ENCODE assay signal across 8 cellular contexts in the genomic region with DNA sequence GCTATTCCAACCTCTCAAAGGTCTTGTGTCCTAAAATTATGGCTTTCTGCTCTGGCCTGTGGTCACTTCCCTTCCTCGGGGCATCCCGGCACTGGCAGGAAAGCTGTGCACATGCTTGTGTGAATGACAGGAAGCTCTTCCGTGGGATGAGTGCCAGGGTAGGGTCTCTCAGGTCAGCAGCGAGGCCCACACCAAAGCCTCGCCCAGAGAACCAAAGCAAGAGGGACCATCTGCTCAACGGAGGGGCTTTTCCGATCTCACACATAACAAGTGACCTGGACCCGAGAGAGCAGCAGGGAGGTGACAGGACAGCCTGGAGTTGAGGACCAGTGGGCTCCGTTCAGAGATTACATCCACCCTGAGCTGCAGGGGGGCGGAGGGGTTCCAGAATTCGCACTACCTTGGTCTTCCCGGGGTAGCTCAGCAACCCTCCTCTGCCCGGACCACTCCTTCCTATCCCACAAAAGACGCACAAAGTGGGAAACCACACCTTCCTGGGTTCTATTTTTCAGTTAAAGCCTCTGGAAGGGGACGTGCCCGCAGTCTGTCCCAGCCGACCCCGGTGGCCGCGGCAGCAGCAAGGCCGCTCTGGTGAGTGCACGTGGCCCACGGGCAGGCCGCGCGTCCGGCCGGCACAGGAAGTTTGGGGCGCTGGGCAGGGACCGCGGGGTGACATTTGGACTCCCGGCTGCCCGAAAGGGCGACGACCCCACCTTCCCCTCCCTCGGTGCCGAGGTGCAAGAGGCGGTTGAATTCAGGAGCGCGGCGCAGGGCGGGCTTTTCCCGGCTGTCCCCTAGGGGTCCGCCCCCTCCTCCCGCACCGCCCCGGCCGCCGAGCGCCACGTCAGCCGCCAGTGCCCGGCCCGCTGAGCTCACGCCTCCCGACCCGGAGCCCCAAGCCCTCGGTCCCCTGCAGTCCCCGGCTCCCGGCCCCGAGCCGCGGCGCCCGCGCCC. TPM values are rescaled to one million over a fixed set of nuclear protein-coding genes. Genes with fewer than 3 reads are reported as not detected.
DNase-seq lines count a peak whose midpoint lies in the region; ATAC-seq and TF ChIP-seq lines count a peak whose summit lies in the region.

No MANE protein-coding gene starts in this region.

- no peak overlapping the region for H3K27ac ChIP-seq in rectal smooth muscle tissue (ENCODE audit: low read depth, low read length)

- DNase-seq in AG08395 (ENCODE audit: low spot score): peak; percentile 61
- peak; percentile 67 for DNase-seq in RKO (ENCODE audit: low spot score)
- peak; percentile 17 for DNase-seq in activated naive CD8-positive, alpha-beta T cell treated with anti-CD3 and anti-CD28 coated beads, Interleukin-2, amount 50 U/mL, for 16 hours (ENCODE audit: low read depth, low spot score)
- peak; percentile 81 for DNase-seq in left ventricle myocardium superior

- H3K4me1 ChIP-seq in rectal smooth muscle tissue (ENCODE audit: control insufficient read depth, insufficient read depth, low read length): peaks cover 2% of the 10 kb centered on the region

- H3K9ac ChIP-seq in rectal smooth muscle tissue (ENCODE audit: low read length): peak overlapping the region; percentile 13

- peak overlapping the region; percentile 67 for H3K4me3 ChIP-seq in rectal smooth muscle tissue (ENCODE audit: low read length)

- H3K36me3 ChIP-seq in rectal smooth muscle tissue (ENCODE audit: control insufficient read depth, insufficient read depth, low read length): no peaks in the 10 kb centered on the region

- ATAC-seq in HG03095 (IDR thresholded peaks at IDR 0.05; ENCODE audit: unreplicated experiment): peak; percentile 20
- ATAC-seq in left ventricle myocardium superior: peak; percentile 69
- no peak for ATAC-seq in GM19452 (IDR thresholded peaks at IDR 0.05; ENCODE audit: unreplicated experiment)

- no peaks in the 10 kb centered on the region for H3K27me3 ChIP-seq in rectal smooth muscle tissue (ENCODE audit: control insufficient read depth, insufficient read depth, low read length)

- peak; percentile 17 for TF ChIP-seq POLR2A in GM15510 (IDR thresholded peaks at IDR 0.05; ENCODE audit: borderline replicate concordance, extremely low read depth, insufficient read length)

- intact Hi-C loops in left ventricle myocardium superior (cut with micrococcal nuclease): loop anchor here (10.0 kb wide), 1 partner anchor 95 kb away; no protein-coding TSS in a partner anchor

RNA-seq across cellular contexts. Expression of a gene that starts 1.0 kb away (rescaled TPM):
- total RNA-seq in left ventricle myocardium superior: 32.9 TPM

Comparison
In these comparisons a context has a peak if more than half of its experiments do, and no peak if none do; other contexts are left out.
1. DNase-seq: peak in every context shown above with its lines; median percentile 81 in left ventricle myocardium superior; 67 in RKO; 61 in AG08395; 17 in activated naive CD8-positive, alpha-beta T cell treated with anti-CD3 and anti-CD28 coated beads, Interleukin-2, amount 50 U/mL, for 16 hours.